In genomic region chr5:37370550-37370863, GRCh38 we compare ENCODE assay signal across 8 cellular contexts. TPM values are rescaled to one million over a fixed set of nuclear protein-coding genes. Genes with fewer than 3 reads are reported as not detected.
DNase-seq lines count a peak whose midpoint lies in the region; ATAC-seq and TF ChIP-seq lines count a peak whose summit lies in the region.

No MANE protein-coding gene starts in this region.

- no peaks in the 10 kb centered on the region for H3K27me3 Mint-ChIP-seq in CD4-positive, alpha-beta T cell
- no peaks in the 10 kb centered on the region for H3K27me3 Mint-ChIP-seq in activated T-helper 1 cell treated with anti-CD3 and anti-CD28 coated beads, Interleukin-12 subunit alpha, Interleukin-12 subunit beta, Interleukin-2, Interleukin-4 antibody, amounts not matched to agents 30 ng/mL and 10 ng/mL and 1 ng/mL, durations not matched to agents 14 hours and 24 hours and 36 hours (ENCODE audit: insufficient read depth)
- H3K27me3 Mint-ChIP-seq in immature natural killer cell (ENCODE audit: low read depth in 3 of 3), result peaks cover 2 to 7% (median 6%) of the 10 kb centered on the region in 3 donors

- CTCF ChIA-PET in CD4-positive, alpha-beta T cell (lab: Charles Lee), result interaction anchor here (1.3 to 3.0 kb wide), 2 partner anchors 9 to 43 kb away, joined by 4 to 43 read pairs; partner anchors contain the start of gene WDR70

- H3K4me3 Mint-ChIP-seq in CD4-positive, alpha-beta T cell, result peak overlapping the region; percentile 97
- H3K4me3 Mint-ChIP-seq in activated T-helper 1 cell treated with anti-CD3 and anti-CD28 coated beads, Interleukin-12 subunit alpha, Interleukin-12 subunit beta, Interleukin-2, Interleukin-4 antibody, amounts not matched to agents 30 ng/mL and 10 ng/mL and 1 ng/mL, durations not matched to agents 14 hours and 24 hours and 36 hours, result peak overlapping the region; percentile 94
- H3K4me3 Mint-ChIP-seq in immature natural killer cell, result peak overlapping the region; percentile 95 to 98 (median 96)

- no peaks in the 10 kb centered on the region for H3K9me3 Mint-ChIP-seq in CD4-positive, alpha-beta T cell
- no peaks in the 10 kb centered on the region for H3K9me3 Mint-ChIP-seq in activated T-helper 1 cell treated with anti-CD3 and anti-CD28 coated beads, Interleukin-12 subunit alpha, Interleukin-12 subunit beta, Interleukin-2, Interleukin-4 antibody, amounts not matched to agents 30 ng/mL and 10 ng/mL and 1 ng/mL, durations not matched to agents 14 hours and 24 hours and 36 hours
- no peaks in the 10 kb centered on the region for H3K9me3 Mint-ChIP-seq in immature natural killer cell

- ATAC-seq in CD4-positive, alpha-beta T cell (ENCODE audit: poor library complexity), result peak; percentile 18
- ATAC-seq in HG02571 (IDR thresholded peaks at IDR 0.05; ENCODE audit: unreplicated experiment), result peak; percentile 39
- ATAC-seq in HG03378 (IDR thresholded peaks at IDR 0.05; ENCODE audit: unreplicated experiment), result no peak

- H3K4me3 ChIP-seq in thymus (ENCODE audit: low read length), result peak overlapping the region; percentile 61

- peak overlapping the region; percentile 96 for H3K27ac Mint-ChIP-seq in CD4-positive, alpha-beta T cell
- peak overlapping the region; percentile 97 for H3K27ac Mint-ChIP-seq in activated T-helper 1 cell treated with anti-CD3 and anti-CD28 coated beads, Interleukin-12 subunit alpha, Interleukin-12 subunit beta, Interleukin-2, Interleukin-4 antibody, amounts not matched to agents 30 ng/mL and 10 ng/mL and 1 ng/mL, durations not matched to agents 14 hours and 24 hours and 36 hours
- H3K27ac Mint-ChIP-seq in immature natural killer cell, result peak overlapping the region; percentile 90 to 97 (median 94)

- intact Hi-C loops in CD4-positive, alpha-beta T cell (cut with DNase I, micrococcal nuclease), result loop anchor here (5.0 kb wide), 3 partner anchors 493 to 1218 kb away; partner anchors contain the start of genes NIPBL (in 2 of the 2), LMBRD2 (in 1 of the 2), NADK2 (in 1 of the 2) and SKP2 (in 1 of the 2)
- intact Hi-C loops in activated T-helper 1 cell treated with anti-CD3 and anti-CD28 coated beads, Interleukin-12 subunit alpha, Interleukin-12 subunit beta, Interleukin-2, Interleukin-4 antibody, amounts not matched to agents 30 ng/mL and 10 ng/mL and 1 ng/mL, durations not matched to agents 14 hours and 24 hours and 36 hours (cut with micrococcal nuclease), result loop anchor here (2.0 to 5.0 kb wide), 5 partner anchors 122 to 1218 kb away; partner anchors contain the start of genes CPLANE1, LMBRD2, NADK2 and SKP2

- TF ChIP-seq CTCF in CD4-positive, alpha-beta T cell (IDR thresholded peaks at IDR 0.05), result no peak

- peaks cover 16% of the 10 kb centered on the region for H3K4me1 ChIP-seq in thymus (ENCODE audit: control insufficient read depth, insufficient read depth, low read length)

- H3K4me1 Mint-ChIP-seq in CD4-positive, alpha-beta T cell (ENCODE audit: low read depth), result peaks cover 40% of the 10 kb centered on the region
- peaks cover 41% of the 10 kb centered on the region for H3K4me1 Mint-ChIP-seq in activated T-helper 1 cell treated with anti-CD3 and anti-CD28 coated beads, Interleukin-12 subunit alpha, Interleukin-12 subunit beta, Interleukin-2, Interleukin-4 antibody, amounts not matched to agents 30 ng/mL and 10 ng/mL and 1 ng/mL, durations not matched to agents 14 hours and 24 hours and 36 hours (ENCODE audit: low read depth)
- peaks cover 36 to 46% of the 10 kb centered on the region in 2 donors for H3K4me1 Mint-ChIP-seq in immature natural killer cell

- POLR2A ChIA-PET in CD4-positive, alpha-beta T cell (lab: Charles Lee), result interaction anchor here (0.6 to 1.9 kb wide), 9 partner anchors 9 to 1129 kb away, joined by 3 to 43 read pairs (median 5); partner anchors contain the start of genes NADK2, NIPBL and WDR70

- peak in 1 of 10 experiments; percentile 0 for DNase-seq in CD4-positive, alpha-beta T cell
- DNase-seq in activated T-helper 1 cell treated with anti-CD3 and anti-CD28 coated beads, Interleukin-12 subunit alpha, Interleukin-12 subunit beta, Interleukin-2, Interleukin-4 antibody, amounts not matched to agents 30 ng/mL and 10 ng/mL and 1 ng/mL, durations not matched to agents 14 hours and 24 hours and 36 hours (ENCODE audit: low spot score), result no peak
- DNase-seq in immature natural killer cell (no peak), NCI-H226 (no peak), mucosa of gallbladder (ENCODE audit: low spot score) (no peak)

- WGBS in thymus, result under 1% methylated on average over 7 of the region's 7 CpGs

- H3K36me3 Mint-ChIP-seq in CD4-positive, alpha-beta T cell (ENCODE audit: low read depth), result peaks cover 11% of the 10 kb centered on the region
- peaks cover 7% of the 10 kb centered on the region for H3K36me3 Mint-ChIP-seq in activated T-helper 1 cell treated with anti-CD3 and anti-CD28 coated beads, Interleukin-12 subunit alpha, Interleukin-12 subunit beta, Interleukin-2, Interleukin-4 antibody, amounts not matched to agents 30 ng/mL and 10 ng/mL and 1 ng/mL, durations not matched to agents 14 hours and 24 hours and 36 hours (ENCODE audit: low read depth)
- no peaks in the 10 kb centered on the region for H3K36me3 Mint-ChIP-seq in immature natural killer cell

- H3K9me3 ChIP-seq in CD4-positive, alpha-beta T cell (ENCODE audit: control insufficient read depth, low read length), result no peaks in the 10 kb centered on the region
- no peaks in the 10 kb centered on the region for H3K9me3 ChIP-seq in thymus (ENCODE audit: control insufficient read depth)

- no peaks in the 10 kb centered on the region for H3K27me3 ChIP-seq in CD4-positive, alpha-beta T cell (ENCODE audit: control insufficient read depth, insufficient read depth, low read length)
- no peaks in the 10 kb centered on the region for H3K27me3 ChIP-seq in thymus (ENCODE audit: control insufficient read depth, insufficient read depth)

- peak overlapping the region; percentile 86 for H3K27ac ChIP-seq in CD4-positive, alpha-beta T cell (ENCODE audit: low read depth, low read length)
- peak overlapping the region; percentile 92 for H3K27ac ChIP-seq in thymus (ENCODE audit: low read depth)

- peaks cover 7% of the 10 kb centered on the region for H3K36me3 ChIP-seq in thymus (ENCODE audit: control insufficient read depth, insufficient read depth)

RNA-seq across cellular contexts. Expression of gene NUP155, which starts 0.4 kb away (rescaled TPM):
- total RNA-seq in CD4-positive, alpha-beta T cell, result 10 to 100 TPM; 21.6 to 26.0 TPM
- 72.5 and 82.1 TPM in 2 replicates for total RNA-seq in activated T-helper 1 cell treated with anti-CD3 and anti-CD28 coated beads, Interleukin-12 subunit alpha, Interleukin-12 subunit beta, Interleukin-2, Interleukin-4 antibody, amounts not matched to agents 30 ng/mL and 10 ng/mL and 1 ng/mL, durations not matched to agents 14 hours and 24 hours and 36 hours
- polyA plus RNA-seq in immature natural killer cell, result 10 to 100 TPM in 2 of 3 donors, 1 to 10 TPM in 1; 5.8 to 33.4 (median 13.8) TPM
- polyA plus RNA-seq in thymus, result 6.0 TPM
- 14.7 TPM for total RNA-seq in mucosa of gallbladder

RNA-seq across cellular contexts. Expression of gene WDR70, which starts 8.6 kb away (rescaled TPM):
- 10 to 100 TPM; 24.5 to 34.6 TPM for total RNA-seq in CD4-positive, alpha-beta T cell
- total RNA-seq in activated T-helper 1 cell treated with anti-CD3 and anti-CD28 coated beads, Interleukin-12 subunit alpha, Interleukin-12 subunit beta, Interleukin-2, Interleukin-4 antibody, amounts not matched to agents 30 ng/mL and 10 ng/mL and 1 ng/mL, durations not matched to agents 14 hours and 24 hours and 36 hours, result 42.0 and 46.3 TPM in 2 replicates
- polyA plus RNA-seq in immature natural killer cell, result 10 to 100 TPM; 18.4 to 20.0 (median 18.6) TPM
- polyA plus RNA-seq in thymus, result 34.4 TPM
- 26.7 TPM for total RNA-seq in mucosa of gallbladder
